ENCODE assay signal across 26 cellular contexts in genomic region chr16:55991843-55992242, GRCh38.
"Had no signal": no experiment of that assay in that cellular context is flagged by ENCODE, and none has a peak within 500 bp of the region (broad histone marks: within the 10 kb centered on the region; RNA-seq: fewer than 3 reads in every experiment).

No MANE protein-coding gene starts in this region.

- DNase-seq: activated B cell treated with CpG ODN at 0.5 μM for 24 hours; activated CD4-positive, alpha-beta memory T cell treated with anti-CD3 and anti-CD28 coated beads for 36 hours; activated CD4-positive, alpha-beta T cell treated with anti-CD3 and anti-CD28 coated beads for 48 hours; activated CD4-positive, alpha-beta T cell treated with anti-CD3 and anti-CD28 coated beads, Interleukin-2, amount 50 U/mL, for 1 hour; activated CD8-positive, alpha-beta memory T cell treated with anti-CD3 and anti-CD28 coated beads, Interleukin-2, amount 10 ng/mL, durations not matched to agents 7 days and 5 days; activated CD8-positive, alpha-beta memory T cell treated with anti-CD3 and anti-CD28 coated beads, Interleukin-2, amount 50 U/mL, for 4 hours; activated CD8-positive, alpha-beta T cell treated with anti-CD3 and anti-CD28 coated beads, Interleukin-2, amount 10 ng/mL, durations not matched to agents 7 days and 5 days; activated effector memory CD4-positive, alpha-beta T cell treated with anti-CD3 and anti-CD28 coated beads, Interleukin-2, amount 50 U/mL, for 16 hours; activated naive CD4-positive, alpha-beta T cell treated with anti-CD3 and anti-CD28 coated beads for 36 hours; activated naive CD8-positive, alpha-beta T cell treated with anti-CD3 and anti-CD28 coated beads, Interleukin-2, amount 10 ng/mL, durations not matched to agents 7 days and 5 days; activated T-cell treated with anti-CD3 and anti-CD28 coated beads, Interleukin-2, amount 50 U/mL, for 1 hour; activated T-cell treated with anti-CD3 and anti-CD28 coated beads, Interleukin-2, amount 50 U/mL, for 48 hours; central memory CD4-positive, alpha-beta T cell; cerebellar nuclear complex; colonic mucosa; effector CD8-positive, alpha-beta T cell; esophagus squamous epithelium; head of caudate nucleus; T-helper 1 cell; T-helper 17 cell; T1000; WERI-Rb-1 had no signal

- H3K4me3 ChIP-seq: ascending aorta, breast epithelium, cardiac muscle cell, colonic mucosa, esophagus squamous epithelium had no signal

- H3K27ac ChIP-seq: ascending aorta, breast epithelium, cardiac muscle cell, colonic mucosa, epithelial cell of prostate, esophagus squamous epithelium, WERI-Rb-1 had no signal

- H3K4me1 ChIP-seq: ascending aorta, breast epithelium, colonic mucosa, esophagus squamous epithelium had no signal

- H3K27me3 ChIP-seq: ascending aorta, breast epithelium, cardiac muscle cell, colonic mucosa had no signal

- H3K36me3 ChIP-seq: ascending aorta, breast epithelium, cardiac muscle cell, colonic mucosa, esophagus squamous epithelium, WERI-Rb-1 had no signal

- H3K9me3 ChIP-seq: ascending aorta, breast epithelium, colonic mucosa, esophagus squamous epithelium had no signal
